In genomic region chr14:52380294-52380693, GRCh38 we compare ENCODE assay signal across 12 cellular contexts.
DNase-seq lines count a peak whose midpoint lies in the region; ATAC-seq and TF ChIP-seq lines count a peak whose summit lies in the region.
"Had no signal": no experiment of that assay in that cellular context is flagged by ENCODE, and none has a peak within 500 bp of the region (broad histone marks: within the 10 kb centered on the region; RNA-seq: fewer than 3 reads in every experiment).

No MANE protein-coding gene starts in this region.

- peaks cover 14% of the 10 kb centered on the region for H3K4me1 Mint-ChIP-seq in MCF 10A (ENCODE audit: insufficient read depth, unreplicated experiment)
- H3K4me1 Mint-ChIP-seq in stimulated activated naive B cell treated with anti-CD40 and anti-IgM and Interleukin-4, amounts not matched to agents 10 μg/mL and 1 μg/mL and 100 μg/mL, for 72 hours = peaks cover 0 to 3% of the 10 kb centered on the region in 2 donors
- no peaks in the 10 kb centered on the region for H3K4me1 Mint-ChIP-seq in WTC11
- H3K4me1 Mint-ChIP-seq: B cell had no signal

- POLR2A ChIA-PET in MCF 10A (lab: Yijun Ruan, JAX) (interaction anchor here (2.0 kb wide), 1 partner anchor 9 kb away, joined by 10 read pairs; no protein-coding TSS in a partner anchor), WTC11 (lab: Charles Lee) (no interaction called here)

- no peaks in the 10 kb centered on the region for H3K27me3 Mint-ChIP-seq in MCF 10A (ENCODE audit: insufficient read depth, unreplicated experiment)
- H3K27me3 Mint-ChIP-seq in stimulated activated naive B cell treated with anti-CD40 and anti-IgM and Interleukin-4, amounts not matched to agents 10 μg/mL and 1 μg/mL and 100 μg/mL, for 72 hours = peaks cover 31 to 46% of the 10 kb centered on the region in 2 donors
- peaks cover 8% of the 10 kb centered on the region for H3K27me3 Mint-ChIP-seq in WTC11 (ENCODE audit: low read depth)

- no peaks in the 10 kb centered on the region for H3K27me3 ChIP-seq in breast epithelium

- H3K36me3 Mint-ChIP-seq in MCF 10A (ENCODE audit: insufficient read depth, unreplicated experiment) = no peaks in the 10 kb centered on the region
- H3K36me3 Mint-ChIP-seq in stimulated activated naive B cell treated with anti-CD40 and anti-IgM and Interleukin-4, amounts not matched to agents 10 μg/mL and 1 μg/mL and 100 μg/mL, for 72 hours = peaks cover 5 to 9% of the 10 kb centered on the region in 2 donors
- H3K36me3 Mint-ChIP-seq in WTC11 = peaks cover 22% of the 10 kb centered on the region

- ATAC-seq in HG02870 (IDR thresholded peaks at IDR 0.05; ENCODE audit: unreplicated experiment) = peak; percentile 98
- peak; percentile 82 to 91 for ATAC-seq in stimulated activated naive B cell treated with anti-CD40 and anti-IgM and Interleukin-4, amounts not matched to agents 10 μg/mL and 1 μg/mL and 100 μg/mL, for 72 hours (replicated peaks)
- ATAC-seq in WTC11 = no peak
- ATAC-seq: psoas muscle had no signal

- TF ChIP-seq POLR2A in breast epithelium (IDR thresholded peaks at IDR 0.05) = no peak

- DNase-seq in MCF 10A (ENCODE audit: unreplicated experiment) = peak; percentile 38
- DNase-seq in breast epithelium (ENCODE audit: low spot score in 2 of 2) = no peak
- peak; percentile 56 for DNase-seq in RKO (ENCODE audit: low spot score)
- DNase-seq in stimulated activated naive B cell treated with anti-CD40 and anti-IgM and Interleukin-4, amounts not matched to agents 10 μg/mL and 1 μg/mL and 100 μg/mL, for 72 hours = no peak
- DNase-seq in stimulated activated CD4-positive, alpha-beta T cell treated with anti-CD3 and anti-CD28 coated beads, Interleukin-12 subunit alpha, Interleukin-12 subunit beta, amount 100 ng/mL, for 4 hours = no peak
- no peak for DNase-seq in NCI-H2107 (lab: John Stamatoyannopoulos, UW)
- no peak for DNase-seq in WTC11 (ENCODE audit: low spot score)
- DNase-seq: HFFc6, PC-9, psoas muscle had no signal

- H3K4me3 ChIP-seq in breast epithelium = no peak overlapping the region
- H3K4me3 ChIP-seq: PC-9, psoas muscle had no signal

- intact Hi-C loops in MCF 10A (cut with micrococcal nuclease) (no loop called here), breast epithelium (cut with DNase I; ENCODE audit: low total_unique reads) (no loop called here)

- BruUV-seq in MCF 10A (replicated peaks; lab: Mats Ljungman, UMichigan) = no TSS peak

- TF ChIP-seq CTCF in MCF 10A (IDR thresholded peaks at IDR 0.05; ENCODE audit: unreplicated experiment) = no peak
- no peak for TF ChIP-seq CTCF in breast epithelium (IDR thresholded peaks at IDR 0.05)
- no peak for TF ChIP-seq CTCF in WTC11 (IDR thresholded peaks at IDR 0.05)

- peaks cover 9% of the 10 kb centered on the region for H3K9me3 Mint-ChIP-seq in MCF 10A (ENCODE audit: unreplicated experiment)
- peaks cover 0 to 9% of the 10 kb centered on the region in 2 donors for H3K9me3 Mint-ChIP-seq in stimulated activated naive B cell treated with anti-CD40 and anti-IgM and Interleukin-4, amounts not matched to agents 10 μg/mL and 1 μg/mL and 100 μg/mL, for 72 hours
- H3K9me3 Mint-ChIP-seq in WTC11 = peaks cover 40% of the 10 kb centered on the region

- H3K4me1 ChIP-seq in breast epithelium = no peaks in the 10 kb centered on the region
- H3K4me1 ChIP-seq: psoas muscle had no signal

- H3K27ac Mint-ChIP-seq in MCF 10A (ENCODE audit: low read depth, unreplicated experiment) (no peak overlapping the region), WTC11 (no peak overlapping the region)
- no peak overlapping the region for H3K27ac Mint-ChIP-seq in stimulated activated naive B cell treated with anti-CD40 and anti-IgM and Interleukin-4, amounts not matched to agents 10 μg/mL and 1 μg/mL and 100 μg/mL, for 72 hours
- H3K27ac Mint-ChIP-seq: B cell, HFFc6 had no signal

- H3K4me3 Mint-ChIP-seq in MCF 10A (ENCODE audit: unreplicated experiment) (no peak overlapping the region), WTC11 (no peak overlapping the region)
- H3K4me3 Mint-ChIP-seq in stimulated activated naive B cell treated with anti-CD40 and anti-IgM and Interleukin-4, amounts not matched to agents 10 μg/mL and 1 μg/mL and 100 μg/mL, for 72 hours = no peak overlapping the region
- H3K4me3 Mint-ChIP-seq: B cell, HFFc6 had no signal

- CTCF ChIA-PET in MCF 10A (lab: Yijun Ruan, JAX) (no interaction called here), WTC11 (lab: Charles Lee) (no interaction called here)

- no peaks in the 10 kb centered on the region for H3K9me3 ChIP-seq in breast epithelium
- H3K9me3 ChIP-seq: psoas muscle had no signal

- no peaks in the 10 kb centered on the region for H3K36me3 ChIP-seq in breast epithelium

- H3K27ac ChIP-seq in breast epithelium = no peak overlapping the region
- H3K27ac ChIP-seq: PC-9, psoas muscle had no signal

TF ChIP-seq in WTC11, 78 proteins besides CTCF, POLR2A, EP300 and RAD21 (continues in another document):
- no peak for TF ChIP-seq TEAD1 (CRISPR knock-in tag; IDR thresholded peaks at IDR 0.05)
- TF ChIP-seq CREM (CRISPR knock-in tag; IDR thresholded peaks at IDR 0.05) = no peak
- TF ChIP-seq MLX (CRISPR knock-in tag; IDR thresholded peaks at IDR 0.05) = no peak
- no peak for TF ChIP-seq RELA (CRISPR knock-in tag; IDR thresholded peaks at IDR 0.05; ENCODE audit: borderline replicate concordance)
- TF ChIP-seq ZNF671 (CRISPR knock-in tag; IDR thresholded peaks at IDR 0.05) = no peak
- TF ChIP-seq HMGXB4 (CRISPR knock-in tag; IDR thresholded peaks at IDR 0.05) = no peak
- TF ChIP-seq SMAD4 (CRISPR knock-in tag; IDR thresholded peaks at IDR 0.05) = no peak
- TF ChIP-seq CBFB (CRISPR knock-in tag; IDR thresholded peaks at IDR 0.05; ENCODE audit: low read depth) = no peak
- no peak for TF ChIP-seq AR (CRISPR knock-in tag; IDR thresholded peaks at IDR 0.05)
- no peak for TF ChIP-seq NR1H2 (CRISPR knock-in tag; IDR thresholded peaks at IDR 0.05)
- no peak for TF ChIP-seq ATF1 (CRISPR knock-in tag; IDR thresholded peaks at IDR 0.05)
- TF ChIP-seq RORB (CRISPR knock-in tag; IDR thresholded peaks at IDR 0.05) = no peak
- no peak for TF ChIP-seq ZNF423 (CRISPR knock-in tag; IDR thresholded peaks at IDR 0.05)
- TF ChIP-seq ZNF425 (CRISPR knock-in tag; conservative IDR thresholded peaks at IDR 0.05) = no peak
- TF ChIP-seq JUN (CRISPR knock-in tag; IDR thresholded peaks at IDR 0.05) = no peak

Comparison
In these comparisons a context has a peak if more than half of its experiments do, and no peak if none do; other contexts are left out.
1. DNase-seq: peak in MCF 10A (single experiment) and RKO (single experiment); none in breast epithelium (0 of 2), stimulated activated naive B cell treated with anti-CD40 and anti-IgM and Interleukin-4, amounts not matched to agents 10 μg/mL and 1 μg/mL and 100 μg/mL, for 72 hours (single experiment), stimulated activated CD4-positive, alpha-beta T cell treated with anti-CD3 and anti-CD28 coated beads, Interleukin-12 subunit alpha, Interleukin-12 subunit beta, amount 100 ng/mL, for 4 hours (single experiment), NCI-H2107 (single experiment) and WTC11 (single experiment).